In genomic region chr3:127002195-127003174, GRCh38 we compare ENCODE assay signal across 8 cellular contexts. TPM values are rescaled to one million over a fixed set of nuclear protein-coding genes. Genes with fewer than 3 reads are reported as not detected.
DNase-seq lines count a peak whose midpoint lies in the region; ATAC-seq and TF ChIP-seq lines count a peak whose summit lies in the region.

No MANE protein-coding gene starts in this region.

- H3K4me3 ChIP-seq in SK-N-SH (ENCODE audit: low read depth in 2 of 2, low read length in 1 of 2), result peak overlapping the region in 1 of 2 experiments; percentile 28; a peak in 1 of 4 replicates

- H3F3A ChIP-seq in SK-N-SH (replicated peaks; ENCODE audit: insufficient read depth), result peaks cover 8% of the 10 kb centered on the region

- no peaks in the 10 kb centered on the region for H3K27me3 ChIP-seq in SK-N-SH (ENCODE audit: insufficient read depth)
- H3K27me3 ChIP-seq in foreskin keratinocyte, result no peaks in the 10 kb centered on the region

- peak; percentile 66 for ATAC-seq in foreskin keratinocyte
- ATAC-seq in HG03280 (IDR thresholded peaks at IDR 0.05; ENCODE audit: unreplicated experiment), result no peak
- ATAC-seq in GM18505 (IDR thresholded peaks at IDR 0.05; ENCODE audit: unreplicated experiment), result no peak

- peak in 1 of 2 experiments; percentile 80; a peak in 2 of 4 replicates for TF ChIP-seq EP300 in SK-N-SH (IDR thresholded peaks at IDR 0.05; ENCODE audit: borderline replicate concordance in 1 of 2, low read depth in 1 of 2, low read length in 1 of 2)

- CTCF ChIA-PET in SK-N-SH (lab: Yijun Ruan, JAX), result interaction anchor here (0.6 to 2.5 kb wide), 22 partner anchors 9 to 546 kb away, joined by 3 to 12 read pairs (median 4); partner anchors contain the start of gene PLXNA1

- H3K27ac ChIP-seq in SK-N-SH (ENCODE audit: low read depth in 2 of 2, low read length in 1 of 2), result peak overlapping the region; percentile 87 to 97
- peak overlapping the region; percentile 52 for H3K27ac ChIP-seq in foreskin keratinocyte

- peaks cover 16% of the 10 kb centered on the region for H4K20me1 ChIP-seq in SK-N-SH (ENCODE audit: insufficient read depth)

- no peaks in the 10 kb centered on the region for H3K9me3 ChIP-seq in SK-N-SH

- 22% methylated on average over 21 of the region's 26 CpGs for WGBS in SK-N-SH (ENCODE audit: low lambda C conversion rate)

- H3K4me1 ChIP-seq in SK-N-SH (ENCODE audit: control insufficient read depth in 1 of 2, insufficient read depth in 2 of 2, low read depth in 1 of 2, low read length in 1 of 2) (peaks cover 23 to 78% of the 10 kb centered on the region in 2 experiments; a peak in 3 of 4 replicates), foreskin keratinocyte (no peaks in the 10 kb centered on the region)

- peak overlapping the region; percentile 12; the same call in 1 of the 2 replicates for H2AFZ ChIP-seq in SK-N-SH (ENCODE audit: low read depth)

- TF ChIP-seq POLR2A in GM18505 (IDR thresholded peaks at IDR 0.05; ENCODE audit: borderline replicate concordance, extremely low read depth, insufficient read depth, insufficient read length), result no peak

- peaks cover 64% of the 10 kb centered on the region for H3K79me2 ChIP-seq in SK-N-SH (ENCODE audit: insufficient read depth)

- DNase-seq in COLO829 (ENCODE audit: low spot score), result peak; percentile 88
- DNase-seq in SK-N-SH, result peak; percentile 97
- peak; percentile 49 to 73 for DNase-seq in foreskin keratinocyte
- DNase-seq in occipital lobe (lab: John Stamatoyannopoulos, UW), result peak; percentile 47
- DNase-seq in NAMALWA (ENCODE audit: low spot score), result no peak
- DNase-seq in NCI-H1092 treated with DMSO at 0.1 percent for 48 hours (lab: John Stamatoyannopoulos, UW), result no peak

- H3K9me2 ChIP-seq in SK-N-SH, result no peaks in the 10 kb centered on the region

- peak overlapping the region; percentile 80 for H3K9ac ChIP-seq in SK-N-SH

- TF ChIP-seq RAD21 in SK-N-SH (IDR thresholded peaks at IDR 0.05; ENCODE audit: low read length), result peak; percentile 47

- peak; percentile 78 for TF ChIP-seq CTCF in SK-N-SH (IDR thresholded peaks at IDR 0.05)
- TF ChIP-seq CTCF in foreskin keratinocyte (conservative IDR thresholded peaks at IDR 0.05), result peak; percentile 78

- H3K36me3 ChIP-seq in SK-N-SH (replicated peaks in 1 of 2; ENCODE audit: control insufficient read depth in 1 of 2, insufficient read depth in 2 of 2, low read length in 1 of 2), result peaks cover 2% of the 10 kb centered on the region in 2 experiments

- POLR2A ChIA-PET in SK-N-SH (lab: Yijun Ruan, JAX), result no interaction called here

- H3K4me2 ChIP-seq in SK-N-SH, result peak overlapping the region; percentile 81

TF ChIP-seq in SK-N-SH, 30 proteins besides CTCF, POLR2A, EP300 and RAD21 (continues in another document):
- TF ChIP-seq, protein P1, sequence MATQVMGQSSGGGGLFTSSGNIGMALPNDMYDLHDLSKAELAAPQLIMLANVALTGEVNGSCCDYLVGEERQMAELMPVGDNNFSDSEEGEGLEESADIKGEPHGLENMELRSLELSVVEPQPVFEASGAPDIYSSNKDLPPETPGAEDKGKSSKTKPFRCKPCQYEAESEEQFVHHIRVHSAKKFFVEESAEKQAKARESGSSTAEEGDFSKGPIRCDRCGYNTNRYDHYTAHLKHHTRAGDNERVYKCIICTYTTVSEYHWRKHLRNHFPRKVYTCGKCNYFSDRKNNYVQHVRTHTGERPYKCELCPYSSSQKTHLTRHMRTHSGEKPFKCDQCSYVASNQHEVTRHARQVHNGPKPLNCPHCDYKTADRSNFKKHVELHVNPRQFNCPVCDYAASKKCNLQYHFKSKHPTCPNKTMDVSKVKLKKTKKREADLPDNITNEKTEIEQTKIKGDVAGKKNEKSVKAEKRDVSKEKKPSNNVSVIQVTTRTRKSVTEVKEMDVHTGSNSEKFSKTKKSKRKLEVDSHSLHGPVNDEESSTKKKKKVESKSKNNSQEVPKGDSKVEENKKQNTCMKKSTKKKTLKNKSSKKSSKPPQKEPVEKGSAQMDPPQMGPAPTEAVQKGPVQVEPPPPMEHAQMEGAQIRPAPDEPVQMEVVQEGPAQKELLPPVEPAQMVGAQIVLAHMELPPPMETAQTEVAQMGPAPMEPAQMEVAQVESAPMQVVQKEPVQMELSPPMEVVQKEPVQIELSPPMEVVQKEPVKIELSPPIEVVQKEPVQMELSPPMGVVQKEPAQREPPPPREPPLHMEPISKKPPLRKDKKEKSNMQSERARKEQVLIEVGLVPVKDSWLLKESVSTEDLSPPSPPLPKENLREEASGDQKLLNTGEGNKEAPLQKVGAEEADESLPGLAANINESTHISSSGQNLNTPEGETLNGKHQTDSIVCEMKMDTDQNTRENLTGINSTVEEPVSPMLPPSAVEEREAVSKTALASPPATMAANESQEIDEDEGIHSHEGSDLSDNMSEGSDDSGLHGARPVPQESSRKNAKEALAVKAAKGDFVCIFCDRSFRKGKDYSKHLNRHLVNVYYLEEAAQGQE (IDR thresholded peaks at IDR 0.05; ENCODE audit: low read depth, low read length), result no peak; the same call in 1 of the 2 replicates
- TF ChIP-seq GABPA (IDR thresholded peaks at IDR 0.05; ENCODE audit: low read depth) (peak; percentile 52; the same call in 1 of the 2 replicates), FOXJ3 (CRISPR knock-in tag; IDR thresholded peaks at IDR 0.05) (peak; percentile 59; the same call in 1 of the 2 replicates), ELF1 (IDR thresholded peaks at IDR 0.05) (peak; percentile 96), YY1 (IDR thresholded peaks at IDR 0.05; ENCODE audit: low read depth) (no peak), NRF1 (IDR thresholded peaks at IDR 0.05; ENCODE audit: low read depth, low read length) (no peak), GATA2 (CRISPR knock-in tag; IDR thresholded peaks at IDR 0.05) (no peak), MAX (IDR thresholded peaks at IDR 0.05; ENCODE audit: low read depth) (peak; percentile 80), RFX5 (IDR thresholded peaks at IDR 0.05; ENCODE audit: low read length) (no peak), POLR2AphosphoS5 (IDR thresholded peaks at IDR 0.05; ENCODE audit: low read depth, low read length) (peak; percentile 79), TAF1 (IDR thresholded peaks at IDR 0.05; ENCODE audit: borderline replicate concordance, low read depth, low read length) (peak; percentile 70), TCF12 (IDR thresholded peaks at IDR 0.05) (peak; percentile 93), FOSL2 (IDR thresholded peaks at IDR 0.05; ENCODE audit: borderline replicate concordance, low read depth) (no peak; the same call in 1 of the 2 replicates), RCOR1 (IDR thresholded peaks at IDR 0.05; ENCODE audit: low read length) (peak; percentile 74), MXI1 (IDR thresholded peaks at IDR 0.05; ENCODE audit: low read depth, low read length) (no peak; the same call in 1 of the 2 replicates), NFIC (IDR thresholded peaks at IDR 0.05; ENCODE audit: borderline replicate concordance) (peak; percentile 75), SMC3 (IDR thresholded peaks at IDR 0.05; ENCODE audit: low read depth, low read length) (peak; percentile 58), EZH2phosphoT487 (IDR thresholded peaks at IDR 0.05; ENCODE audit: borderline replicate concordance, low read depth) (no peak), CHD2 (IDR thresholded peaks at IDR 0.05; ENCODE audit: low read length, partially characterized antibody) (peak; percentile 82), FOXM1 (IDR thresholded peaks at IDR 0.05; ENCODE audit: low read depth) (no peak), JUND (IDR thresholded peaks at IDR 0.05) (no peak; the same call in 1 of the 2 replicates), SIN3A (IDR thresholded peaks at IDR 0.05; ENCODE audit: borderline replicate concordance, low read depth, low read length) (peak; percentile 64; the same call in 1 of the 2 replicates), RXRA (IDR thresholded peaks at IDR 0.05; ENCODE audit: borderline replicate concordance, low read depth) (no peak)
- TF ChIP-seq, protein P2, sequence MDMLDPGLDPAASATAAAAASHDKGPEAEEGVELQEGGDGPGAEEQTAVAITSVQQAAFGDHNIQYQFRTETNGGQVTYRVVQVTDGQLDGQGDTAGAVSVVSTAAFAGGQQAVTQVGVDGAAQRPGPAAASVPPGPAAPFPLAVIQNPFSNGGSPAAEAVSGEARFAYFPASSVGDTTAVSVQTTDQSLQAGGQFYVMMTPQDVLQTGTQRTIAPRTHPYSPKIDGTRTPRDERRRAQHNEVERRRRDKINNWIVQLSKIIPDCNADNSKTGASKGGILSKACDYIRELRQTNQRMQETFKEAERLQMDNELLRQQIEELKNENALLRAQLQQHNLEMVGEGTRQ (IDR thresholded peaks at IDR 0.05; ENCODE audit: borderline replicate concordance, low read depth, low read length), result no peak
- TF ChIP-seq, protein P3, sequence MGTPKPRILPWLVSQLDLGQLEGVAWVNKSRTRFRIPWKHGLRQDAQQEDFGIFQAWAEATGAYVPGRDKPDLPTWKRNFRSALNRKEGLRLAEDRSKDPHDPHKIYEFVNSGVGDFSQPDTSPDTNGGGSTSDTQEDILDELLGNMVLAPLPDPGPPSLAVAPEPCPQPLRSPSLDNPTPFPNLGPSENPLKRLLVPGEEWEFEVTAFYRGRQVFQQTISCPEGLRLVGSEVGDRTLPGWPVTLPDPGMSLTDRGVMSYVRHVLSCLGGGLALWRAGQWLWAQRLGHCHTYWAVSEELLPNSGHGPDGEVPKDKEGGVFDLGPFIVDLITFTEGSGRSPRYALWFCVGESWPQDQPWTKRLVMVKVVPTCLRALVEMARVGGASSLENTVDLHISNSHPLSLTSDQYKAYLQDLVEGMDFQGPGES (IDR thresholded peaks at IDR 0.05; ENCODE audit: low read depth, low read length), result no peak
- TF ChIP-seq, protein P4, sequence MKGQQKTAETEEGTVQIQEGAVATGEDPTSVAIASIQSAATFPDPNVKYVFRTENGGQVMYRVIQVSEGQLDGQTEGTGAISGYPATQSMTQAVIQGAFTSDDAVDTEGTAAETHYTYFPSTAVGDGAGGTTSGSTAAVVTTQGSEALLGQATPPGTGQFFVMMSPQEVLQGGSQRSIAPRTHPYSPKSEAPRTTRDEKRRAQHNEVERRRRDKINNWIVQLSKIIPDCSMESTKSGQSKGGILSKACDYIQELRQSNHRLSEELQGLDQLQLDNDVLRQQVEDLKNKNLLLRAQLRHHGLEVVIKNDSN (IDR thresholded peaks at IDR 0.05; ENCODE audit: borderline replicate concordance, low read depth), result no peak

RNA-seq across cellular contexts. Expression of gene PLXNA1, which starts 19.6 kb away (rescaled TPM):
- polyA plus RNA-seq in SK-N-SH (2012; rRNA removed) (48.1 and 48.7 TPM in 2 replicates), foreskin keratinocyte (23.7 and 24.2 TPM in 2 replicates)
- 13.2 and 23.6 TPM in 2 replicates for polyA plus RNA-seq in SK-N-SH (2012; cell fraction: cytosol; rRNA removed)
- 104 and 115 TPM in 2 replicates for polyA plus RNA-seq in SK-N-SH (2012; cell fraction: nucleus; rRNA removed)
- total RNA-seq in foreskin keratinocyte (76.1 and 82.6 TPM in 2 replicates), occipital lobe (47.7 TPM)

Comparison
In these comparisons a context has a peak if more than half of its experiments do, and no peak if none do; other contexts are left out.
1. DNase-seq: peak in COLO829 (single experiment), SK-N-SH (single experiment), foreskin keratinocyte (2 of 2) and occipital lobe (single experiment); none in NAMALWA (single experiment) and NCI-H1092 treated with DMSO at 0.1 percent for 48 hours (single experiment).